In the genomic region with DNA sequence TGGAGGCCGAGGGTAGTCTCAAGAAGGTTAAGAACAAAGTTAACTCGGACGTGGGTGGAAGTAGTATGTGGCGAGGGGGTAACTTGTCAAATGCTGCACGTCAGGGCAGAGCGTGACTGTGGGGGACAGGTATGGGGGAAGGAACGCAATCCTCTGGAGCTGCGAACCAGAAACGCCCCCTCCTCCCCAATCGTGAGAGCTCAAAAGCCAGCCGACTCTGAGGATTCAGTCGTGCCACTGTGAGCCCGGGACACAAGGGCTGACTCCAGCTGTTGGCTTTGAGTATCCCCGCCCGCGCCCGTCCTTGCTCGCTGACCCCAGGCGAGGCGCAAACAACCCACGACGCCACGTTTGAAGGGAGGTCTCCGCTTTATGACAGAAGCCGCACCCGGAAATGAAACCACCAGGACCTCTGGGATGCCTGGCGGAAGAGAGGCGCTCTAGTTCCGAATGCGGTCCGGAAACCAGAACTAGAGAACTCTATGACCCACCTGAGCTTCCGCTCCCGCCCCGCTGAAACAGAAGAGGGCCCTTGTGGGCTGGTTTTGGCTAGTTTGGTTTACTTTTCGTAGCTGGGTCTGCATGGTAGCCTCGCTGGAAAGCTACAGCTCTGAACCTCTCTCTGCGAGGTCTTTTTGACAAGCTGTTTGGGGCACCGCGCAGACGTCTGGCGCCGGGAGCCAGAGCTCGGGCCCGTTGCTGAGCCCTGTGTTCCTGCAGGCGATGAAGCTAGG, we compare ENCODE assay signal across 8 cellular contexts. TPM values are rescaled to one million over a fixed set of nuclear protein-coding genes. Genes with fewer than 3 reads are reported as not detected.
DNase-seq lines count a peak whose midpoint lies in the region; ATAC-seq and TF ChIP-seq lines count a peak whose summit lies in the region.

A gene (minus strand): TSS at position 377 of the 734 bp plus-strand sequence. CDS start 550 bp downstream, outside the sequence.

- H3K27ac ChIP-seq in left ventricle myocardium inferior (replicated peaks) (peak within 1 kb of the TSS; percentile 95), upper lobe of right lung (peak within 1 kb of the TSS; percentile 92)

- CTCF ChIA-PET in GM10248 (lab: Yijun Ruan, JAX) = interaction anchor here (0.6 to 2.2 kb wide), 14 partner anchors 8 to 266 kb away, joined by 3 to 9 read pairs (median 4); a partner anchor contains a TSS

- peaks cover 33% of the 10 kb centered on the region for H3K36me3 ChIP-seq in left ventricle myocardium inferior
- H3K36me3 ChIP-seq in upper lobe of right lung = peaks cover 23% of the 10 kb centered on the region

- no peaks in the 10 kb centered on the region for H3K27me3 ChIP-seq in left ventricle myocardium inferior (ENCODE audit: low read depth)
- H3K27me3 ChIP-seq in upper lobe of right lung = no peaks in the 10 kb centered on the region

- H3K4me1 ChIP-seq in left ventricle myocardium inferior = peaks cover 32% of the 10 kb centered on the region
- peaks cover 15% of the 10 kb centered on the region for H3K4me1 ChIP-seq in upper lobe of right lung

- peak; percentile 88 for DNase-seq in GM10248 (ENCODE audit: extremely low spot score)
- DNase-seq in NCI-H1436 treated with DMSO at 0.1 percent for 48 hours (lab: John Stamatoyannopoulos, UW) = peak; percentile 35
- DNase-seq in T follicular helper cell (ENCODE audit: low read depth) = peak; percentile 81
- peak; percentile 87 for DNase-seq in amniotic epithelial cell (ENCODE audit: low read depth)
- DNase-seq in left ventricle myocardium inferior = peak; percentile 88
- DNase-seq in posterior vena cava (ENCODE audit: low spot score) = peak; percentile 95
- peak; percentile 92 for DNase-seq in upper lobe of right lung

- TF ChIP-seq CTCF in GM10248 (IDR thresholded peaks at IDR 0.05; ENCODE audit: control extremely low read depth, extremely low read depth, low read depth, missing control alignments) (no peak), left ventricle myocardium inferior (IDR thresholded peaks at IDR 0.05; ENCODE audit: borderline replicate concordance) (no peak), upper lobe of right lung (IDR thresholded peaks at IDR 0.05) (no peak)

- H3K9me3 ChIP-seq in left ventricle myocardium inferior (replicated peaks) = no peaks in the 10 kb centered on the region
- H3K9me3 ChIP-seq in upper lobe of right lung = no peaks in the 10 kb centered on the region

- POLR2A ChIA-PET in GM10248 (lab: Yijun Ruan, JAX) = interaction anchor here (0.5 to 1.6 kb wide), 4 partner anchors 8 to 205 kb away, joined by 3 to 5 read pairs (median 4); a partner anchor contains a TSS

- H3K4me3 ChIP-seq in left ventricle myocardium inferior (peak within 1 kb of the TSS; percentile 78), upper lobe of right lung (peak within 1 kb of the TSS; percentile 69)

- ATAC-seq in HG02763 (IDR thresholded peaks at IDR 0.05; ENCODE audit: unreplicated experiment) = peak; percentile 88
- peak; percentile 99 for ATAC-seq in upper lobe of right lung

- intact Hi-C loops in left ventricle myocardium inferior (cut with micrococcal nuclease) (no loop called here), posterior vena cava (cut with DNase I) (no loop called here), upper lobe of right lung (cut with DNase I) (no loop called here)

RNA-seq across cellular contexts. Expression of the gene that starts here (rescaled TPM):
- total RNA-seq in left ventricle myocardium inferior (8.7 TPM), posterior vena cava (1 to 10 TPM; 3.4 to 3.6 TPM), upper lobe of right lung (4.7 TPM)

Comparison
In these comparisons a context has a peak if more than half of its experiments do, and no peak if none do; other contexts are left out.
1. Peak in every context shown above with its lines: DNase-seq, ATAC-seq, H3K4me3 ChIP-seq and H3K27ac ChIP-seq.
2. DNase-seq: peak in every context shown above with its lines; median percentile 95 in posterior vena cava; 92 in upper lobe of right lung; 88 in GM10248; 88 in left ventricle myocardium inferior; 87 in amniotic epithelial cell; 81 in T follicular helper cell; 35 in NCI-H1436 treated with DMSO at 0.1 percent for 48 hours.